In the genomic region with DNA sequence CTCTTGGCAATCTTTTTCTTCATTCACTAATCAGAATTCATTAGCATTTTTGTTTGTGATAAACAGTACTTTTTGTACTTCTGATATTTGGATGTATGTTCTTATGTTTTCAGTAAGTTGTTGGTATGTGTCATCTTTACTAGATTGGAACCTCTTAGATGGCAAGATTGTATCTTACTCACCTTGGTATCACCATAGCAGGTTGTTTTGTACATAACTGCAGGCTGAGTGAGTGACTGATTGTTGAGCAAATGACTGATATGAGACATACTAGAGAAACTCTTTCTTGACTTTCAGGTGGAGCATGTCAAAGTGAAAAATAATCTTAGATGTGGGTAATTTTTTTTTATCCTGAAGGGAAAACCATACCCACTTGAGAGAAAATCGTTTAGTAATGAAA, we compare ENCODE assay signal across 1 cellular context.
TF ChIP-seq lines count a peak whose summit lies in the region.

No MANE protein-coding gene starts in this region.

TF ChIP-seq in HepG2, 621 proteins besides CTCF, POLR2A, EP300 and RAD21 (continued from another document):
- TF ChIP-seq, protein P1, sequence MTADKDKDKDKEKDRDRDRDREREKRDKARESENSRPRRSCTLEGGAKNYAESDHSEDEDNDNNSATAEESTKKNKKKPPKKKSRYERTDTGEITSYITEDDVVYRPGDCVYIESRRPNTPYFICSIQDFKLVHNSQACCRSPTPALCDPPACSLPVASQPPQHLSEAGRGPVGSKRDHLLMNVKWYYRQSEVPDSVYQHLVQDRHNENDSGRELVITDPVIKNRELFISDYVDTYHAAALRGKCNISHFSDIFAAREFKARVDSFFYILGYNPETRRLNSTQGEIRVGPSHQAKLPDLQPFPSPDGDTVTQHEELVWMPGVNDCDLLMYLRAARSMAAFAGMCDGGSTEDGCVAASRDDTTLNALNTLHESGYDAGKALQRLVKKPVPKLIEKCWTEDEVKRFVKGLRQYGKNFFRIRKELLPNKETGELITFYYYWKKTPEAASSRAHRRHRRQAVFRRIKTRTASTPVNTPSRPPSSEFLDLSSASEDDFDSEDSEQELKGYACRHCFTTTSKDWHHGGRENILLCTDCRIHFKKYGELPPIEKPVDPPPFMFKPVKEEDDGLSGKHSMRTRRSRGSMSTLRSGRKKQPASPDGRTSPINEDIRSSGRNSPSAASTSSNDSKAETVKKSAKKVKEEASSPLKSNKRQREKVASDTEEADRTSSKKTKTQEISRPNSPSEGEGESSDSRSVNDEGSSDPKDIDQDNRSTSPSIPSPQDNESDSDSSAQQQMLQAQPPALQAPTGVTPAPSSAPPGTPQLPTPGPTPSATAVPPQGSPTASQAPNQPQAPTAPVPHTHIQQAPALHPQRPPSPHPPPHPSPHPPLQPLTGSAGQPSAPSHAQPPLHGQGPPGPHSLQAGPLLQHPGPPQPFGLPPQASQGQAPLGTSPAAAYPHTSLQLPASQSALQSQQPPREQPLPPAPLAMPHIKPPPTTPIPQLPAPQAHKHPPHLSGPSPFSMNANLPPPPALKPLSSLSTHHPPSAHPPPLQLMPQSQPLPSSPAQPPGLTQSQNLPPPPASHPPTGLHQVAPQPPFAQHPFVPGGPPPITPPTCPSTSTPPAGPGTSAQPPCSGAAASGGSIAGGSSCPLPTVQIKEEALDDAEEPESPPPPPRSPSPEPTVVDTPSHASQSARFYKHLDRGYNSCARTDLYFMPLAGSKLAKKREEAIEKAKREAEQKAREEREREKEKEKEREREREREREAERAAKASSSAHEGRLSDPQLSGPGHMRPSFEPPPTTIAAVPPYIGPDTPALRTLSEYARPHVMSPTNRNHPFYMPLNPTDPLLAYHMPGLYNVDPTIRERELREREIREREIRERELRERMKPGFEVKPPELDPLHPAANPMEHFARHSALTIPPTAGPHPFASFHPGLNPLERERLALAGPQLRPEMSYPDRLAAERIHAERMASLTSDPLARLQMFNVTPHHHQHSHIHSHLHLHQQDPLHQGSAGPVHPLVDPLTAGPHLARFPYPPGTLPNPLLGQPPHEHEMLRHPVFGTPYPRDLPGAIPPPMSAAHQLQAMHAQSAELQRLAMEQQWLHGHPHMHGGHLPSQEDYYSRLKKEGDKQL (CRISPR knock-in tag; IDR thresholded peaks at IDR 0.05; ENCODE audit: low read depth), result no peak
- TF ChIP-seq RARA (CRISPR knock-in tag; IDR thresholded peaks at IDR 0.05), result no peak
- TF ChIP-seq ZFP36L1 (CRISPR knock-in tag; IDR thresholded peaks at IDR 0.05), result no peak
- TF ChIP-seq MAZ (IDR thresholded peaks at IDR 0.05; ENCODE audit: borderline replicate concordance, low read depth, low read length), result no peak
- TF ChIP-seq MAZ (CRISPR knock-in tag; IDR thresholded peaks at IDR 0.05; ENCODE audit: low read depth), result no peak
- TF ChIP-seq MAFK (conservative IDR thresholded peaks at IDR 0.05 in 1 of 2, IDR thresholded peaks at IDR 0.05 in 1 of 2; ENCODE audit: low read length in 2 of 2), result no peak
- TF ChIP-seq SP1 (IDR thresholded peaks at IDR 0.05), result no peak
- no peak for TF ChIP-seq SP1 (CRISPR knock-in tag; IDR thresholded peaks at IDR 0.05)
- TF ChIP-seq, protein P2, sequence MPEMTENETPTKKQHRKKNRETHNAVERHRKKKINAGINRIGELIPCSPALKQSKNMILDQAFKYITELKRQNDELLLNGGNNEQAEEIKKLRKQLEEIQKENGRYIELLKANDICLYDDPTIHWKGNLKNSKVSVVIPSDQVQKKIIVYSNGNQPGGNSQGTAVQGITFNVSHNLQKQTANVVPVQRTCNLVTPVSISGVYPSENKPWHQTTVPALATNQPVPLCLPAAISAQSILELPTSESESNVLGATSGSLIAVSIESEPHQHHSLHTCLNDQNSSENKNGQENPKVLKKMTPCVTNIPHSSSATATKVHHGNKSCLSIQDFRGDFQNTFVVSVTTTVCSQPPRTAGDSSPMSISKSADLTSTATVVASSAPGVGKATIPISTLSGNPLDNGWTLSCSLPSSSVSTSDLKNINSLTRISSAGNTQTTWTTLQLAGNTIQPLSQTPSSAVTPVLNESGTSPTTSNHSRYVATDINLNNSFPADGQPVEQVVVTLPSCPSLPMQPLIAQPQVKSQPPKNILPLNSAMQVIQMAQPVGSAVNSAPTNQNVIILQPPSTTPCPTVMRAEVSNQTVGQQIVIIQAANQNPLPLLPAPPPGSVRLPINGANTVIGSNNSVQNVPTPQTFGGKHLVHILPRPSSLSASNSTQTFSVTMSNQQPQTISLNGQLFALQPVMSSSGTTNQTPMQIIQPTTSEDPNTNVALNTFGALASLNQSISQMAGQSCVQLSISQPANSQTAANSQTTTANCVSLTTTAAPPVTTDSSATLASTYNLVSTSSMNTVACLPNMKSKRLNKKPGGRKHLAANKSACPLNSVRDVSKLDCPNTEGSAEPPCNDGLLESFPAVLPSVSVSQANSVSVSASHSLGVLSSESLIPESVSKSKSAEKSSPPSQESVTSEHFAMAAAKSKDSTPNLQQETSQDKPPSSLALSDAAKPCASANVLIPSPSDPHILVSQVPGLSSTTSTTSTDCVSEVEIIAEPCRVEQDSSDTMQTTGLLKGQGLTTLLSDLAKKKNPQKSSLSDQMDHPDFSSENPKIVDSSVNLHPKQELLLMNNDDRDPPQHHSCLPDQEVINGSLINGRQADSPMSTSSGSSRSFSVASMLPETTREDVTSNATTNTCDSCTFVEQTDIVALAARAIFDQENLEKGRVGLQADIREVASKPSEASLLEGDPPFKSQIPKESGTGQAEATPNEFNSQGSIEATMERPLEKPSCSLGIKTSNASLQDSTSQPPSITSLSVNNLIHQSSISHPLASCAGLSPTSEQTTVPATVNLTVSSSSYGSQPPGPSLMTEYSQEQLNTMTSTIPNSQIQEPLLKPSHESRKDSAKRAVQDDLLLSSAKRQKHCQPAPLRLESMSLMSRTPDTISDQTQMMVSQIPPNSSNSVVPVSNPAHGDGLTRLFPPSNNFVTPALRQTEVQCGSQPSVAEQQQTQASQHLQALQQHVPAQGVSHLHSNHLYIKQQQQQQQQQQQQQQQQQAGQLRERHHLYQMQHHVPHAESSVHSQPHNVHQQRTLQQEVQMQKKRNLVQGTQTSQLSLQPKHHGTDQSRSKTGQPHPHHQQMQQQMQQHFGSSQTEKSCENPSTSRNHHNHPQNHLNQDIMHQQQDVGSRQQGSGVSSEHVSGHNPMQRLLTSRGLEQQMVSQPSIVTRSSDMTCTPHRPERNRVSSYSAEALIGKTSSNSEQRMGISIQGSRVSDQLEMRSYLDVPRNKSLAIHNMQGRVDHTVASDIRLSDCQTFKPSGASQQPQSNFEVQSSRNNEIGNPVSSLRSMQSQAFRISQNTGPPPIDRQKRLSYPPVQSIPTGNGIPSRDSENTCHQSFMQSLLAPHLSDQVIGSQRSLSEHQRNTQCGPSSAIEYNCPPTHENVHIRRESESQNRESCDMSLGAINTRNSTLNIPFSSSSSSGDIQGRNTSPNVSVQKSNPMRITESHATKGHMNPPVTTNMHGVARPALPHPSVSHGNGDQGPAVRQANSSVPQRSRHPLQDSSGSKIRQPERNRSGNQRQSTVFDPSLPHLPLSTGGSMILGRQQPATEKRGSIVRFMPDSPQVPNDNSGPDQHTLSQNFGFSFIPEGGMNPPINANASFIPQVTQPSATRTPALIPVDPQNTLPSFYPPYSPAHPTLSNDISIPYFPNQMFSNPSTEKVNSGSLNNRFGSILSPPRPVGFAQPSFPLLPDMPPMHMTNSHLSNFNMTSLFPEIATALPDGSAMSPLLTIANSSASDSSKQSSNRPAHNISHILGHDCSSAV (CRISPR knock-in tag; IDR thresholded peaks at IDR 0.05; ENCODE audit: borderline replicate concordance), result no peak
- TF ChIP-seq, protein P3, sequence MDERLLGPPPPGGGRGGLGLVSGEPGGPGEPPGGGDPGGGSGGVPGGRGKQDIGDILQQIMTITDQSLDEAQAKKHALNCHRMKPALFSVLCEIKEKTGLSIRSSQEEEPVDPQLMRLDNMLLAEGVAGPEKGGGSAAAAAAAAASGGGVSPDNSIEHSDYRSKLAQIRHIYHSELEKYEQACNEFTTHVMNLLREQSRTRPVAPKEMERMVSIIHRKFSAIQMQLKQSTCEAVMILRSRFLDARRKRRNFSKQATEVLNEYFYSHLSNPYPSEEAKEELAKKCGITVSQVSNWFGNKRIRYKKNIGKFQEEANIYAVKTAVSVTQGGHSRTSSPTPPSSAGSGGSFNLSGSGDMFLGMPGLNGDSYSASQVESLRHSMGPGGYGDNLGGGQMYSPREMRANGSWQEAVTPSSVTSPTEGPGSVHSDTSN (CRISPR knock-in tag; IDR thresholded peaks at IDR 0.05), result no peak
- no peak for TF ChIP-seq ZNF570 (CRISPR knock-in tag; IDR thresholded peaks at IDR 0.05; ENCODE audit: borderline replicate concordance)
